ENCODE assay signal across 2 cellular contexts in the genomic region with DNA sequence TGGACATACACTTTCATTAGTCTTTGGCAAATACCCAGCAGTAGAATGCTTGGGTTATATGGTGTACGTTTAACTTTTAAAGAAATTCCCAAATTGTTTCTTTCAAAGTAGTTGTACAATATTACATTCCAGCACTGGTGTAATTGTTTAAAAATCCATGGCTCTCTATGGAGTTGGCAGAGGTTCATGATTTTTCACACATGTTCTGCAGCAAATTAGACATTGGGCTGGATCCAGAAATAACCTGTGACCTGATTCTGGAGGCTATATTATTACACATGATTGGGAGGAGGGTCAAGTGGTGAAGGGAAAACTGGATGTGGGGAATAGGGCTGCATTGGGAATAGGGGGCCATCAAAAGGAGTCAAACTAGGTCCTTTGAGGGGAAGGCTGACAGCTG.
TF ChIP-seq lines count a peak whose summit lies in the region.

No MANE protein-coding gene starts in this region.

TF ChIP-seq in A549, 52 proteins besides CTCF, POLR2A, EP300 and RAD21 (continued from another document):
- no peak for TF ChIP-seq ELK1 (IDR thresholded peaks at IDR 0.05; ENCODE audit: low read depth, low read length)
- TF ChIP-seq, protein P1, sequence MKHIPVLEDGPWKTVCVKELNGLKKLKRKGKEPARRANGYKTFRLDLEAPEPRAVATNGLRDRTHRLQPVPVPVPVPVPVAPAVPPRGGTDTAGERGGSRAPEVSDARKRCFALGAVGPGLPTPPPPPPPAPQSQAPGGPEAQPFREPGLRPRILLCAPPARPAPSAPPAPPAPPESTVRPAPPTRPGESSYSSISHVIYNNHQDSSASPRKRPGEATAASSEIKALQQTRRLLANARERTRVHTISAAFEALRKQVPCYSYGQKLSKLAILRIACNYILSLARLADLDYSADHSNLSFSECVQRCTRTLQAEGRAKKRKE (CRISPR knock-in tag; IDR thresholded peaks at IDR 0.05; ENCODE audit: low read depth), result no peak
- TF ChIP-seq NPAS2 (CRISPR knock-in tag; IDR thresholded peaks at IDR 0.05; ENCODE audit: borderline replicate concordance), result no peak
- TF ChIP-seq ESRRA (IDR thresholded peaks at IDR 0.05; ENCODE audit: borderline replicate concordance, low read length), result no peak
- TF ChIP-seq EHMT2 (IDR thresholded peaks at IDR 0.05; ENCODE audit: low read depth), result no peak
- TF ChIP-seq ZC3H11A (IDR thresholded peaks at IDR 0.05), result no peak
- no peak for TF ChIP-seq KDM5A (IDR thresholded peaks at IDR 0.05)
- TF ChIP-seq, protein P2, sequence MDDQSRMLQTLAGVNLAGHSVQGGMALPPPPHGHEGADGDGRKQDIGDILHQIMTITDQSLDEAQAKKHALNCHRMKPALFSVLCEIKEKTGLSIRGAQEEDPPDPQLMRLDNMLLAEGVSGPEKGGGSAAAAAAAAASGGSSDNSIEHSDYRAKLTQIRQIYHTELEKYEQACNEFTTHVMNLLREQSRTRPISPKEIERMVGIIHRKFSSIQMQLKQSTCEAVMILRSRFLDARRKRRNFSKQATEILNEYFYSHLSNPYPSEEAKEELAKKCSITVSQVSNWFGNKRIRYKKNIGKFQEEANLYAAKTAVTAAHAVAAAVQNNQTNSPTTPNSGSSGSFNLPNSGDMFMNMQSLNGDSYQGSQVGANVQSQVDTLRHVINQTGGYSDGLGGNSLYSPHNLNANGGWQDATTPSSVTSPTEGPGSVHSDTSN (IDR thresholded peaks at IDR 0.05), result no peak
- TF ChIP-seq TP53 (CRISPR knock-in tag; IDR thresholded peaks at IDR 0.05), result no peak
- TF ChIP-seq CBX2 (IDR thresholded peaks at IDR 0.05; ENCODE audit: borderline replicate concordance, low read depth), result no peak

TF ChIP-seq in IMR-90, 13 proteins besides CTCF, POLR2A, EP300 and RAD21 (continued from another document):
- TF ChIP-seq MAFK (IDR thresholded peaks at IDR 0.05; ENCODE audit: low read depth, low read length), result no peak
- TF ChIP-seq ELK1 (IDR thresholded peaks at IDR 0.05; ENCODE audit: borderline replicate concordance, low read depth, low read length), result no peak
